ENCODE assay signal across 9 cellular contexts in the genomic region with DNA sequence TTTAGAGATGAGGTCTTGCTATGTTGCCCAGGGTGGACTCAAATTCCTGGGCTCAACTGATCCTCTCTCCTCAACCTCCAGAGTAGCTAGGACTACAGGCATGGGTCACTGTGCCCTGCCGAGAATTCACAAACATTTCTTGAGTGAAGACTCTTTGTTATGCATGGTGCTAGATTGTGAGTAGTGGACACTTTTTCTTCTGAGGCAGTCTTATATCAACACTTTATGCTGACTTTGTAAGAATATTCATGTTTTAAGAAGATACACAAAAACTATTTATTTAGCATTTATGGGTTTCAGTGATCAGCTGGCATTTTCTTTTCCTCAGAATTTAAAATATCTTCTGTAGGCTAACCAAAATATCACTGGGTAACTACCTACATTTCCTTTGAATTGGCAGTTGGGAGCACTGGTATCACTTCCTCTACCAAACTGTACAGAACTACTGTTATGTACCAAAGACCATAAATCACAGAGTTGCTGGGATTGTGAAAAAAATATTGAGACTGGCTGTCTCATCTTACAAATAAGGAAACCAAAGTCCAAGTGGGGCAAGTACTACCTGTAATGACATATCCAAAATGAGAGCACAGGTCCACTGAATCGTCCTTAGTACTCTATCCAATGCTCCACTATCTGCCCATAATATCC. TPM values are rescaled to one million over a fixed set of nuclear protein-coding genes. Genes with fewer than 3 reads are reported as not detected.
A peak's percentile ranks its signal among the peaks of the same experiment; 100 is the strongest.
DNase-seq lines count a peak whose midpoint lies in the region; ATAC-seq and TF ChIP-seq lines count a peak whose summit lies in the region.
"Had no signal": no experiment of that assay in that cellular context is flagged by ENCODE, and none has a peak within 500 bp of the region (broad histone marks: within the 10 kb centered on the region; RNA-seq: fewer than 3 reads in every experiment).

No MANE protein-coding gene starts in this region.

- H3K4me3 Mint-ChIP-seq in natural killer cell treated with Interleukin-12 subunit alpha and Interleukin-12 subunit beta and Interleukin-15 and Interleukin-18, amount 100 ng/mL, for 72 hours: peak overlapping the region; percentile 45

- H3K27ac Mint-ChIP-seq in natural killer cell treated with Interleukin-12 subunit alpha and Interleukin-12 subunit beta and Interleukin-15 and Interleukin-18, amount 100 ng/mL, for 72 hours: peak overlapping the region; percentile 78 to 81

- H3K27me3 Mint-ChIP-seq in natural killer cell treated with Interleukin-12 subunit alpha and Interleukin-12 subunit beta and Interleukin-15 and Interleukin-18, amount 100 ng/mL, for 72 hours: no peaks in the 10 kb centered on the region

- no peak for TF ChIP-seq CTCF in foreskin fibroblast (IDR thresholded peaks at IDR 0.05; ENCODE audit: low read depth, low read length)

- DNase-seq in SIG-M5 treated with dmso at 0.1 percent for 504 hours (lab: John Stamatoyannopoulos, UW; ENCODE audit: unreplicated experiment) (peak; percentile 45), SIG-M5 (lab: John Stamatoyannopoulos, UW) (no peak), MV-4-11 (lab: John Stamatoyannopoulos, UW) (peak; percentile 98), foreskin fibroblast (no peak), Right ventricle myocardium inferior (ENCODE audit: missing footprints) (no peak)
- no peak for DNase-seq in natural killer cell treated with Interleukin-12 subunit alpha and Interleukin-12 subunit beta and Interleukin-15 and Interleukin-18, amount 100 ng/mL, for 72 hours (ENCODE audit: low spot score)
- DNase-seq: cortex of kidney had no signal

- H3K4me3 ChIP-seq in foreskin fibroblast (ENCODE audit: low read depth in 1 of 2, low read length in 2 of 2): no peak overlapping the region

- intact Hi-C loops in Right ventricle myocardium inferior (cut with DNase I): no loop called here

- H3K4me1 Mint-ChIP-seq in natural killer cell treated with Interleukin-12 subunit alpha and Interleukin-12 subunit beta and Interleukin-15 and Interleukin-18, amount 100 ng/mL, for 72 hours (ENCODE audit: low read depth in 2 of 2): peaks cover 71 to 79% of the 10 kb centered on the region in 2 donors

- H3K36me3 Mint-ChIP-seq in natural killer cell treated with Interleukin-12 subunit alpha and Interleukin-12 subunit beta and Interleukin-15 and Interleukin-18, amount 100 ng/mL, for 72 hours: peaks cover 15% of the 10 kb centered on the region

- ATAC-seq in HG02798 (IDR thresholded peaks at IDR 0.05; ENCODE audit: poor library complexity, unreplicated experiment): peak; percentile 65
- ATAC-seq in natural killer cell treated with Interleukin-12 subunit alpha and Interleukin-12 subunit beta and Interleukin-15 and Interleukin-18, amount 100 ng/mL, for 72 hours: no peak
- ATAC-seq in GM19324 (IDR thresholded peaks at IDR 0.05; ENCODE audit: low FRiP score, unreplicated experiment): no peak
- ATAC-seq in Right ventricle myocardium inferior: no peak

- H3K9me3 Mint-ChIP-seq in natural killer cell treated with Interleukin-12 subunit alpha and Interleukin-12 subunit beta and Interleukin-15 and Interleukin-18, amount 100 ng/mL, for 72 hours: no peaks in the 10 kb centered on the region

RNA-seq across cellular contexts. Expression of a gene that starts 34.0 kb away (rescaled TPM):
- 100 to 1,000 TPM; 334 to 378 TPM for total RNA-seq in natural killer cell treated with Interleukin-12 subunit alpha and Interleukin-12 subunit beta and Interleukin-15 and Interleukin-18, amount 100 ng/mL, for 72 hours
- 2.3 TPM for total RNA-seq in Right ventricle myocardium inferior

Comparison
In these comparisons a context has a peak if more than half of its experiments do, and no peak if none do; other contexts are left out.
1. DNase-seq: peak in SIG-M5 treated with dmso at 0.1 percent for 504 hours (single experiment) and MV-4-11 (single experiment); none in SIG-M5 (single experiment), natural killer cell treated with Interleukin-12 subunit alpha and Interleukin-12 subunit beta and Interleukin-15 and Interleukin-18, amount 100 ng/mL, for 72 hours (single experiment), foreskin fibroblast (0 of 2) and Right ventricle myocardium inferior (single experiment).
2. RNA of a gene that starts 34.0 kb away (total RNA-seq): 334 to 378 TPM in natural killer cell treated with Interleukin-12 subunit alpha and Interleukin-12 subunit beta and Interleukin-15 and Interleukin-18, amount 100 ng/mL, for 72 hours; 2.3 TPM in Right ventricle myocardium inferior (single experiment); every median in the first group is over 100 times any median in the second.